In the genomic region with DNA sequence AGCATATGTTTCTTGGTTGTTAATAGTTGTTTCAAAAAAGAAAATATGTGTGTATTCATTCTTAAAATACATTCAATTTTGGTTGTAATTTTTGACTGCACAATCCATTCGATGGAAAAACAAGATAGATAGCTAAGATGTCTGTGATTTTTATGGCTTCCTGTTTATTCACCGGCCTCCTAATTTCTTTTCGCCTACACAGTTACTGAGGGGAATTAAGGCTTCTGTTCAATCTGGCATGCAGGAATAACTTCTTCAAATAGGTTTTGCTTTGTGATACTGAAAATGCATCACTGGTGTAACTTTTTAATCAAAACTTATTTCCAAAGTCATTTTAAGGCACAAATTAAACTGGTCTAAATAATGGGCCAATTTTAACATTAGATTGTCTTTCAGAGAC, we compare ENCODE assay signal across 26 cellular contexts.
DNase-seq lines count a peak whose midpoint lies in the region; ATAC-seq, FAIRE-seq and TF ChIP-seq lines count a peak whose summit lies in the region.
"Had no signal": no experiment of that assay in that cellular context is flagged by ENCODE, and none has a peak within 500 bp of the region (broad histone marks: within the 10 kb centered on the region; RNA-seq: fewer than 3 reads in every experiment).

No MANE protein-coding gene starts in this region.

- H3K79me2 ChIP-seq in neural progenitor cell (ENCODE audit: low read depth) = no peaks in the 10 kb centered on the region

- H3K27me3 Mint-ChIP-seq in neural progenitor cell (ENCODE audit: insufficient read depth, low read depth) = no peaks in the 10 kb centered on the region
- H3K27me3 Mint-ChIP-seq: CD4-positive, alpha-beta T cell; CD8-positive, alpha-beta memory T cell had no signal

- H3K27me3 ChIP-seq in A673 (replicated peaks; ENCODE audit: insufficient read depth, low read depth, low read length, poor library complexity) = no peaks in the 10 kb centered on the region
- H3K27me3 ChIP-seq in mesenchymal stem cell (ENCODE audit: control insufficient read depth in 1 of 2, insufficient read depth in 1 of 2, low read length in 2 of 2) = no peaks in the 10 kb centered on the region
- H3K27me3 ChIP-seq in neural progenitor cell = no peaks in the 10 kb centered on the region
- H3K27me3 ChIP-seq in tibial nerve = no peaks in the 10 kb centered on the region
- H3K27me3 ChIP-seq: BE2C; BLaER1 treated with 17β-estradiol and CSF1 and Interleukin-3, amounts not matched to agents 10 nM and 100 nM had no signal

- H4K8ac ChIP-seq in mesenchymal stem cell (ENCODE audit: low read length) = no peak overlapping the region

- H2BK120ac ChIP-seq in mesenchymal stem cell (ENCODE audit: low read depth, low read length) = no peak overlapping the region

- POLR2A ChIA-PET in A673 (lab: Charles Lee; ENCODE audit: low non-redundant PET) = no interaction called here

- no peak overlapping the region for H3K27ac Mint-ChIP-seq in neural progenitor cell
- H3K27ac Mint-ChIP-seq: CD14-positive monocyte; CD4-positive, alpha-beta T cell; CD8-positive, alpha-beta memory T cell; GM23338; H9 had no signal

- H3K23ac ChIP-seq in mesenchymal stem cell (ENCODE audit: low read length in 2 of 2) = no peak overlapping the region

- H3K4me1 ChIP-seq in A673 (ENCODE audit: insufficient read depth, low read length, poor library complexity, severe bottlenecking) (peaks cover 21% of the 10 kb centered on the region), mesenchymal stem cell (ENCODE audit: control insufficient read depth, insufficient read depth, low read depth, low read length) (no peaks in the 10 kb centered on the region), neural progenitor cell (peaks cover 10% of the 10 kb centered on the region), tibial nerve (no peaks in the 10 kb centered on the region)
- H3K4me1 ChIP-seq: BE2C; BLaER1 treated with 17β-estradiol and CSF1 and Interleukin-3, amounts not matched to agents 10 nM and 100 nM had no signal

- H2AFZ ChIP-seq in mesenchymal stem cell (ENCODE audit: low read depth, low read length) (no peak overlapping the region), neural progenitor cell (replicated peaks) (peak overlapping the region; percentile 79)
- H2AFZ ChIP-seq: GM23338 had no signal

- DNase-seq in A673 (ENCODE audit: low spot score) (peak; percentile 76), mesenchymal stem cell (peak; percentile 6), neural progenitor cell (ENCODE audit: low spot score) (no peak), tibial nerve (ENCODE audit: low spot score in 2 of 2) (no peak), HuH-7 (ENCODE audit: low spot score) (no peak), Kasumi-1 (lab: John Stamatoyannopoulos, UW) (no peak)
- DNase-seq: ACHN; AML-193; BE2C; CD4-positive, alpha-beta T cell; CD8-positive, alpha-beta memory T cell; DMS 273 treated with DMSO at 0.1 percent for 48 hours; DMS79; GF-D8; H9 had no signal

- H2BK15ac ChIP-seq in mesenchymal stem cell (ENCODE audit: low read depth, poor library complexity, severe bottlenecking) = no peak overlapping the region

- no peaks in the 10 kb centered on the region for H4K20me1 ChIP-seq in neural progenitor cell (ENCODE audit: low read depth)
- H4K20me1 ChIP-seq: BLaER1 treated with 17β-estradiol and CSF1 and Interleukin-3, amounts not matched to agents 10 nM and 100 nM had no signal

- H3K4ac ChIP-seq in mesenchymal stem cell (ENCODE audit: low read depth in 1 of 2, low read length in 2 of 2) = no peak overlapping the region

- no peak overlapping the region for H3K14ac ChIP-seq in mesenchymal stem cell (ENCODE audit: low read length in 2 of 2)

- TF ChIP-seq EP300 in tibial nerve (IDR thresholded peaks at IDR 0.05) = no peak

- peaks cover 2% of the 10 kb centered on the region for H3K9me3 Mint-ChIP-seq in neural progenitor cell
- H3K9me3 Mint-ChIP-seq: GM23338, H9 had no signal

- WGBS in mesenchymal stem cell = 14% methylated on average over 2 of the region's 3 CpGs
- WGBS in tibial nerve, 2 donors = 18 to 23% methylated on average over 3 of the region's 3 CpGs

- H3K36me3 ChIP-seq in A673 (ENCODE audit: insufficient read depth, low read length, poor library complexity, severe bottlenecking) (no peaks in the 10 kb centered on the region), mesenchymal stem cell (ENCODE audit: control insufficient read depth in 1 of 2, insufficient read depth in 2 of 2, low read depth in 1 of 2, low read length in 2 of 2) (no peaks in the 10 kb centered on the region), neural progenitor cell (no peaks in the 10 kb centered on the region), tibial nerve (no peaks in the 10 kb centered on the region)
- H3K36me3 ChIP-seq: BE2C; BLaER1 treated with 17β-estradiol and CSF1 and Interleukin-3, amounts not matched to agents 10 nM and 100 nM had no signal

- H2BK5ac ChIP-seq in mesenchymal stem cell (ENCODE audit: low read depth, low read length, poor library complexity, severe bottlenecking) = no peak overlapping the region

- intact Hi-C loops in A673 (cut with micrococcal nuclease; ENCODE audit: unreplicated experiment) = no loop called here

- no peaks in the 10 kb centered on the region for H3K79me1 ChIP-seq in mesenchymal stem cell (replicated peaks; ENCODE audit: low read length, poor library complexity, severe bottlenecking)

- no TSS peak for BruUV-seq in A673 (replicated peaks; lab: Mats Ljungman, UMichigan)

- H3F3A ChIP-seq in neural progenitor cell (ENCODE audit: low read depth) = no peaks in the 10 kb centered on the region

- ATAC-seq in HG03457 (IDR thresholded peaks at IDR 0.05; ENCODE audit: unreplicated experiment) = no peak
- ATAC-seq: GM23338, HCT116 had no signal

- no peak overlapping the region for H3K4me3 ChIP-seq in A673 (ENCODE audit: low read depth, low read length, poor library complexity, severe bottlenecking)
- no peak overlapping the region for H3K4me3 ChIP-seq in mesenchymal stem cell (ENCODE audit: insufficient read depth in 1 of 2, low read depth in 1 of 2, low read length in 2 of 2)
- H3K4me3 ChIP-seq in neural progenitor cell = no peak overlapping the region
- no peak overlapping the region for H3K4me3 ChIP-seq in tibial nerve
- H3K4me3 ChIP-seq: BLaER1 treated with 17β-estradiol and CSF1 and Interleukin-3, amounts not matched to agents 10 nM and 100 nM; GM23338 had no signal

- H3K4me3 Mint-ChIP-seq in neural progenitor cell = no peak overlapping the region
- H3K4me3 Mint-ChIP-seq: CD14-positive monocyte; CD4-positive, alpha-beta T cell; CD8-positive, alpha-beta memory T cell; GM23338; H9 had no signal

- H2BK12ac ChIP-seq in mesenchymal stem cell (ENCODE audit: low read length in 2 of 2) = no peak overlapping the region

- H3K9ac ChIP-seq in mesenchymal stem cell (ENCODE audit: low read length) (no peak overlapping the region), neural progenitor cell (no peak overlapping the region)
- H3K9ac ChIP-seq: BLaER1 treated with 17β-estradiol and CSF1 and Interleukin-3, amounts not matched to agents 10 nM and 100 nM had no signal

- TF ChIP-seq POLR2A in tibial nerve (IDR thresholded peaks at IDR 0.05) = no peak

- CTCF ChIA-PET in A673 (lab: Charles Lee) = no interaction called here

- H3K4me1 Mint-ChIP-seq in neural progenitor cell = no peaks in the 10 kb centered on the region
- H3K4me1 Mint-ChIP-seq: CD14-positive monocyte; CD8-positive, alpha-beta memory T cell; GM23338 had no signal

- H3K36me3 Mint-ChIP-seq in neural progenitor cell = no peaks in the 10 kb centered on the region
- H3K36me3 Mint-ChIP-seq: CD14-positive monocyte; CD8-positive, alpha-beta memory T cell had no signal

- peak; percentile 83 for FAIRE-seq in endometrium (lab: Jason Lieb, UNC)
- FAIRE-seq: A204.1, D721Med, GM12892, GM19239 had no signal

- H3K9me3 ChIP-seq in A673 (ENCODE audit: low read depth, low read length, poor library complexity, severe bottlenecking) (peaks cover 5% of the 10 kb centered on the region), mesenchymal stem cell (ENCODE audit: control insufficient read depth, low read length) (peaks cover 16% of the 10 kb centered on the region), neural progenitor cell (ENCODE audit: low read depth) (no peaks in the 10 kb centered on the region), tibial nerve (peaks cover 0 to 3% (median 0%) of the 10 kb centered on the region in 4 donors)
- H3K9me3 ChIP-seq: BE2C; BLaER1 treated with 17β-estradiol and CSF1 and Interleukin-3, amounts not matched to agents 10 nM and 100 nM had no signal

- H3K4me2 ChIP-seq in mesenchymal stem cell (ENCODE audit: low read length, poor library complexity, severe bottlenecking) (no peak overlapping the region), neural progenitor cell (no peak overlapping the region)
- H3K4me2 ChIP-seq: BLaER1 treated with 17β-estradiol and CSF1 and Interleukin-3, amounts not matched to agents 10 nM and 100 nM; GM23338 had no signal

- H3K18ac ChIP-seq in mesenchymal stem cell (ENCODE audit: low read depth in 1 of 2, low read length in 2 of 2) = no peak overlapping the region

- peak overlapping the region; percentile 73 for H3K27ac ChIP-seq in A673 (ENCODE audit: low read depth, low read length, poor library complexity, severe bottlenecking)
- H3K27ac ChIP-seq in mesenchymal stem cell (ENCODE audit: low read length, poor library complexity, severe bottlenecking) = no peak overlapping the region
- no peak overlapping the region for H3K27ac ChIP-seq in neural progenitor cell
- no peak overlapping the region for H3K27ac ChIP-seq in tibial nerve
- H3K27ac ChIP-seq: 22Rv1; BLaER1 treated with 17β-estradiol and CSF1 and Interleukin-3, amounts not matched to agents 10 nM and 100 nM had no signal

- H2AK5ac ChIP-seq in mesenchymal stem cell (ENCODE audit: low read length, severe bottlenecking) = no peak overlapping the region

- no peak overlapping the region for H4K91ac ChIP-seq in mesenchymal stem cell (ENCODE audit: low read length)

- no peak for TF ChIP-seq CTCF in A673 (conservative IDR thresholded peaks at IDR 0.05; ENCODE audit: low read depth, low read length)
- no peak for TF ChIP-seq CTCF in neural progenitor cell (IDR thresholded peaks at IDR 0.05)
- no peak for TF ChIP-seq CTCF in tibial nerve (IDR thresholded peaks at IDR 0.05)

Comparison
In these comparisons a context has a peak if more than half of its experiments do, and no peak if none do; other contexts are left out.
1. DNase-seq: peak in A673 (single experiment) and mesenchymal stem cell (single experiment); none in neural progenitor cell (single experiment), tibial nerve (0 of 2), HuH-7 (single experiment) and Kasumi-1 (0 of 2).